12 cellular contexts compared by ENCODE assay signal in genomic region chr18:73340135-73340934, GRCh38.
DNase-seq lines count a peak whose midpoint lies in the region; ATAC-seq and TF ChIP-seq lines count a peak whose summit lies in the region.
"Had no signal": no experiment of that assay in that cellular context is flagged by ENCODE, and none has a peak within 500 bp of the region (broad histone marks: within the 10 kb centered on the region; RNA-seq: fewer than 3 reads in every experiment).

No MANE protein-coding gene starts in this region.

- ATAC-seq in GM21423 (IDR thresholded peaks at IDR 0.05; ENCODE audit: unreplicated experiment), result peak; percentile 82
- ATAC-seq: HCT116, natural killer cell had no signal

- peak overlapping the region; percentile 35; the same call in 1 of the 2 replicates for H3K4me2 ChIP-seq in MM.1S (ENCODE audit: low read depth, low read length)

- no peak for TF ChIP-seq CTCF in MM.1S (IDR thresholded peaks at IDR 0.05; ENCODE audit: low read length)
- no peak for TF ChIP-seq CTCF in fibroblast of pulmonary artery (IDR thresholded peaks at IDR 0.05; ENCODE audit: low read length, missing control alignments)

- H3K79me2 ChIP-seq in MM.1S (ENCODE audit: low read length), result no peaks in the 10 kb centered on the region

- peak overlapping the region; percentile 49; the same call in 1 of the 2 replicates for H2AFZ ChIP-seq in MM.1S (ENCODE audit: low read length)

- H3K4me1 ChIP-seq in MM.1S (ENCODE audit: low read length), result no peaks in the 10 kb centered on the region

- no peaks in the 10 kb centered on the region for H3F3A ChIP-seq in MM.1S (ENCODE audit: insufficient read depth, low read length)

- H3K9me3 ChIP-seq in MM.1S (replicated peaks; ENCODE audit: insufficient read depth, low read length), result no peaks in the 10 kb centered on the region

- no peaks in the 10 kb centered on the region for H3K36me3 ChIP-seq in MM.1S (replicated peaks; ENCODE audit: insufficient read depth, low read length)

- H4K20me1 ChIP-seq in MM.1S (ENCODE audit: insufficient read depth, low read length), result no peaks in the 10 kb centered on the region

- DNase-seq in MM.1S (peak; percentile 6), fibroblast of pulmonary artery (ENCODE audit: low read depth) (peak; percentile 5), skeletal muscle cell (ENCODE audit: low read depth) (peak; percentile 13), AG08395 (ENCODE audit: low spot score) (no peak), putamen (ENCODE audit: low spot score) (no peak), NCI-H1436 treated with DMSO at 0.1 percent for 48 hours (lab: John Stamatoyannopoulos, UW) (no peak)
- no peak for DNase-seq in activated CD8-positive, alpha-beta memory T cell treated with anti-CD3 and anti-CD28 coated beads, Interleukin-2, amount 50 U/mL, for 48 hours
- DNase-seq: natural killer cell; NCI-H187; stimulated activated naive CD4-positive, alpha-beta T cell treated with Interleukin-2 at 50 U/mL for 16 hours had no signal

- H3K4me3 ChIP-seq in MM.1S (ENCODE audit: low read length) (no peak overlapping the region), fibroblast of pulmonary artery (replicated peaks; ENCODE audit: low read depth, low read length) (no peak overlapping the region), skeletal muscle cell (ENCODE audit: low read depth, low read length) (no peak overlapping the region)

- no peak overlapping the region for H3K9ac ChIP-seq in MM.1S (ENCODE audit: low read length)

- no peaks in the 10 kb centered on the region for H3K9me2 ChIP-seq in MM.1S (replicated peaks; ENCODE audit: insufficient read depth, low read length)

- H3K27me3 ChIP-seq in MM.1S (replicated peaks; ENCODE audit: insufficient read depth, low read length), result no peaks in the 10 kb centered on the region

- H3K27ac ChIP-seq in MM.1S (ENCODE audit: low read length), result no peak overlapping the region

Comparison
In these comparisons a context has a peak if more than half of its experiments do, and no peak if none do; other contexts are left out.
1. DNase-seq: peak in MM.1S (single experiment), fibroblast of pulmonary artery (single experiment) and skeletal muscle cell (single experiment); none in AG08395 (single experiment), activated CD8-positive, alpha-beta memory T cell treated with anti-CD3 and anti-CD28 coated beads, Interleukin-2, amount 50 U/mL, for 48 hours (single experiment), putamen (single experiment) and NCI-H1436 treated with DMSO at 0.1 percent for 48 hours (single experiment).